Comparison of ENCODE assay signal across 10 cellular contexts in the genomic region with DNA sequence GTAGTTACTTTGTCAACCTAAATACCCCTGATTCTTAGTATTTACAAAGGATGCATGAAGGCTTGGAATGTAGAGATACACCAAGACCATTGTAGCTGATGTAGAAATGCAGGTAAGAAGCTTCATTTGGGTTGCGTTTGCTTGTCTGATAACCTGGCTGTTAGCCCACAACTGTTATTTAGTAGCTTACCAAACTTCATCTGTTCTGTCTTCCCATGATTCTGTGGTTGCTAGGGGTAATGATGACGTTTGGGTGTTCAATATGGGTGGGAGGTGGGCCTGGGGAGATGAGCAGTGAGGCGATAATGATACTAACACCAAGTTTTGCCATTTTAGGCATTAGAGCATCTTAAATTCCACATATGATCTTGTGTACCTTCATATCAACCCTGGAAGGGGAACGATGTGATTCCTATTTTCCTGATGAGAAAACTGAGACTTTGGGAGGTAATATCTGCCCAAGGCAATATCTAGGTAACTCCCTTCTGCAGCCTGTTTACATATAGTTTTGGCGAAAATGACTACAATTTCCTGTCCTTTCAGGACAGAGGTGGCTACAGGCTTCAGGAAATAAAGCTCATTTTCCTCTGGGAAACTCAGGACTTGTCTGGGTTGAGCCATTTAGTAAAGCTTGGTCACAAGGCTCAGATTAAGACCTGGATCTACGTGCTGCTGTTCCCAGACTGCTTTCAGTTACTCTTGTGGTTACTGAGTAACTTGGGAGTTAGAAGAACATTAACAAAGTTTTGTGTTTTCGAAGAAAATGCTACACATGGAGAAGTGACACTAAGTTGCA. TPM values are rescaled to one million over a fixed set of nuclear protein-coding genes. Genes with fewer than 3 reads are reported as not detected.
DNase-seq lines count a peak whose midpoint lies in the region; ATAC-seq, FAIRE-seq and TF ChIP-seq lines count a peak whose summit lies in the region.
"Had no signal": no experiment of that assay in that cellular context is flagged by ENCODE, and none has a peak within 500 bp of the region (broad histone marks: within the 10 kb centered on the region; RNA-seq: fewer than 3 reads in every experiment).

No MANE protein-coding gene starts in this region.

- no peaks in the 10 kb centered on the region for H3K27me3 Mint-ChIP-seq in nephron progenitor cell (ENCODE audit: low read depth, poor library complexity)

- H3K9me3 Mint-ChIP-seq in nephron progenitor cell: peaks cover 11% of the 10 kb centered on the region

- peak; percentile 46 for ATAC-seq in HG03460 (IDR thresholded peaks at IDR 0.05; ENCODE audit: unreplicated experiment)

- TF ChIP-seq CTCF in choroid plexus epithelial cell (conservative IDR thresholded peaks at IDR 0.05; ENCODE audit: low read depth, low read length): no peak
- no peak for TF ChIP-seq CTCF in nephron progenitor cell (IDR thresholded peaks at IDR 0.05)

- H3K4me1 Mint-ChIP-seq in nephron progenitor cell: peaks cover 60% of the 10 kb centered on the region

- peak overlapping the region; percentile 33 for H3K27ac Mint-ChIP-seq in nephron progenitor cell

- peak; percentile 76 for FAIRE-seq in GM18507 (lab: Jason Lieb, UNC)

- no peak overlapping the region for H3K4me3 ChIP-seq in choroid plexus epithelial cell (ENCODE audit: low read depth, low read length)
- H3K4me3 ChIP-seq: SJCRH30 had no signal

- no peak overlapping the region for H3K4me3 Mint-ChIP-seq in nephron progenitor cell

- no peak for DNase-seq in GM18507 (ENCODE audit: extremely low spot score, insufficient read length, low read depth)
- DNase-seq in choroid plexus epithelial cell (ENCODE audit: low read depth): peak; percentile 76
- no peak for DNase-seq in nephron progenitor cell
- DNase-seq in cerebellum (ENCODE audit: low spot score): no peak
- no peak for DNase-seq in foreskin melanocyte
- no peak for DNase-seq in AG08396 (ENCODE audit: low spot score)
- no peak for DNase-seq in cortex of kidney (lab: John Stamatoyannopoulos, UW)
- DNase-seq: activated naive CD4-positive, alpha-beta T cell treated with Interleukin-2 at 50 U/mL for 16 hours; SJCRH30 had no signal

- peaks cover 43% of the 10 kb centered on the region for H3K36me3 Mint-ChIP-seq in nephron progenitor cell (ENCODE audit: low read depth)

RNA-seq across cellular contexts. Expression of a gene that starts 26.8 kb away (rescaled TPM):
- total RNA-seq in cerebellum: 34.3 TPM
